ENCODE assay signal across 1 cellular context in genomic region chr11:10307411-10308207, GRCh38.
TF ChIP-seq lines count a peak whose summit lies in the region.

No MANE protein-coding gene starts in this region.

TF ChIP-seq in HepG2, 621 proteins besides CTCF, POLR2A, EP300 and RAD21 (continued from another document and continues in another):
- peak; percentile 61; the same call in 1 of the 2 replicates for TF ChIP-seq GMEB1 (CRISPR knock-in tag; IDR thresholded peaks at IDR 0.05; ENCODE audit: borderline replicate concordance)
- TF ChIP-seq GMEB2 (CRISPR knock-in tag; IDR thresholded peaks at IDR 0.05; ENCODE audit: low read depth), result no peak
- peak; percentile 100 for TF ChIP-seq ZBTB38 (CRISPR knock-in tag; IDR thresholded peaks at IDR 0.05)
- TF ChIP-seq, protein P1, sequence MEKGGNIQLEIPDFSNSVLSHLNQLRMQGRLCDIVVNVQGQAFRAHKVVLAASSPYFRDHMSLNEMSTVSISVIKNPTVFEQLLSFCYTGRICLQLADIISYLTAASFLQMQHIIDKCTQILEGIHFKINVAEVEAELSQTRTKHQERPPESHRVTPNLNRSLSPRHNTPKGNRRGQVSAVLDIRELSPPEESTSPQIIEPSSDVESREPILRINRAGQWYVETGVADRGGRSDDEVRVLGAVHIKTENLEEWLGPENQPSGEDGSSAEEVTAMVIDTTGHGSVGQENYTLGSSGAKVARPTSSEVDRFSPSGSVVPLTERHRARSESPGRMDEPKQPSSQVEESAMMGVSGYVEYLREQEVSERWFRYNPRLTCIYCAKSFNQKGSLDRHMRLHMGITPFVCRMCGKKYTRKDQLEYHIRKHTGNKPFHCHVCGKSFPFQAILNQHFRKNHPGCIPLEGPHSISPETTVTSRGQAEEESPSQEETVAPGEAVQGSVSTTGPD (CRISPR knock-in tag; IDR thresholded peaks at IDR 0.05), result no peak
- peak; percentile 56 for TF ChIP-seq YY1 (IDR thresholded peaks at IDR 0.05; ENCODE audit: insufficient read depth, insufficient replicate concordance, low read depth, low read length)
- TF ChIP-seq BHLHE40 (IDR thresholded peaks at IDR 0.05; ENCODE audit: low read length), result peak; percentile 39; the same call in 1 of the 2 replicates
- peak; percentile 61 for TF ChIP-seq MXD1 (CRISPR knock-in tag; IDR thresholded peaks at IDR 0.05)
- TF ChIP-seq, protein P2, sequence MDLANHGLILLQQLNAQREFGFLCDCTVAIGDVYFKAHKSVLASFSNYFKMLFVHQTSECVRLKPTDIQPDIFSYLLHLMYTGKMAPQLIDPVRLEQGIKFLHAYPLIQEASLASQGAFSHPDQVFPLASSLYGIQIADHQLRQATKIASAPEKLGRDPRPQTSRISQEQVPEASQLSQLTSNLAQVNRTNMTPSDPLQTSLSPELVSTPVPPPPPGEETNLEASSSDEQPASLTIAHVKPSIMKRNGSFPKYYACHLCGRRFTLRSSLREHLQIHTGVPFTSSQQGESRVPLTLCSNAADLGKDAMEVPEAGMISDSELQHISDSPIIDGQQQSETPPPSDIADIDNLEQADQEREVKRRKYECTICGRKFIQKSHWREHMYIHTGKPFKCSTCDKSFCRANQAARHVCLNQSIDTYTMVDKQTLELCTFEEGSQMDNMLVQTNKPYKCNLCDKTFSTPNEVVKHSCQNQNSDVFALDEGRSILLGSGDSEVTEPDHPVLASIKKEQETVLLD (CRISPR knock-in tag; IDR thresholded peaks at IDR 0.05; ENCODE audit: low read depth), result no peak
- peak; percentile 49; the same call in 1 of the 2 replicates for TF ChIP-seq ERF (CRISPR knock-in tag; IDR thresholded peaks at IDR 0.05)
- no peak for TF ChIP-seq SIN3B (IDR thresholded peaks at IDR 0.05; ENCODE audit: low read length)
- TF ChIP-seq ZNF317 (CRISPR knock-in tag; IDR thresholded peaks at IDR 0.05), result no peak
- TF ChIP-seq FOXO1 (CRISPR knock-in tag; IDR thresholded peaks at IDR 0.05), result peak; percentile 28; the same call in 1 of the 2 replicates
- TF ChIP-seq AGO1 (IDR thresholded peaks at IDR 0.05; ENCODE audit: low read depth, low read length, poor library complexity, severe bottlenecking), result peak; percentile 98
- no peak for TF ChIP-seq THYN1 (CRISPR knock-in tag; IDR thresholded peaks at IDR 0.05; ENCODE audit: borderline replicate concordance, low read depth)
- no peak for TF ChIP-seq MYPOP (CRISPR knock-in tag; IDR thresholded peaks at IDR 0.05)
- TF ChIP-seq NCOA2 (CRISPR knock-in tag; IDR thresholded peaks at IDR 0.05), result no peak
- no peak for TF ChIP-seq FOXM1 (CRISPR knock-in tag; IDR thresholded peaks at IDR 0.05)
- 0 out of 2 replicates have a peak, but pooled peaks have one; percentile 72 for TF ChIP-seq STAT5B (CRISPR knock-in tag; IDR thresholded peaks at IDR 0.05)
- no peak for TF ChIP-seq POLR2AphosphoS5 (IDR thresholded peaks at IDR 0.05; ENCODE audit: low read depth, low read length)
- peak; percentile 24; the same call in 1 of the 2 replicates for TF ChIP-seq IKZF5 (CRISPR knock-in tag; IDR thresholded peaks at IDR 0.05)
- TF ChIP-seq, protein P3, sequence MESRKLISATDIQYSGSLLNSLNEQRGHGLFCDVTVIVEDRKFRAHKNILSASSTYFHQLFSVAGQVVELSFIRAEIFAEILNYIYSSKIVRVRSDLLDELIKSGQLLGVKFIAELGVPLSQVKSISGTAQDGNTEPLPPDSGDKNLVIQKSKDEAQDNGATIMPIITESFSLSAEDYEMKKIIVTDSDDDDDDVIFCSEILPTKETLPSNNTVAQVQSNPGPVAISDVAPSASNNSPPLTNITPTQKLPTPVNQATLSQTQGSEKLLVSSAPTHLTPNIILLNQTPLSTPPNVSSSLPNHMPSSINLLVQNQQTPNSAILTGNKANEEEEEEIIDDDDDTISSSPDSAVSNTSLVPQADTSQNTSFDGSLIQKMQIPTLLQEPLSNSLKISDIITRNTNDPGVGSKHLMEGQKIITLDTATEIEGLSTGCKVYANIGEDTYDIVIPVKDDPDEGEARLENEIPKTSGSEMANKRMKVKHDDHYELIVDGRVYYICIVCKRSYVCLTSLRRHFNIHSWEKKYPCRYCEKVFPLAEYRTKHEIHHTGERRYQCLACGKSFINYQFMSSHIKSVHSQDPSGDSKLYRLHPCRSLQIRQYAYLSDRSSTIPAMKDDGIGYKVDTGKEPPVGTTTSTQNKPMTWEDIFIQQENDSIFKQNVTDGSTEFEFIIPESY (CRISPR knock-in tag; IDR thresholded peaks at IDR 0.05), result peak; percentile 97
- no peak for TF ChIP-seq CHD2 (IDR thresholded peaks at IDR 0.05; ENCODE audit: low read depth, low read length)
- peak; percentile 99 for TF ChIP-seq NR1H2 (CRISPR knock-in tag; IDR thresholded peaks at IDR 0.05; ENCODE audit: borderline replicate concordance, low read depth)
- TF ChIP-seq TFDP1 (CRISPR knock-in tag; IDR thresholded peaks at IDR 0.05; ENCODE audit: borderline replicate concordance), result peak; percentile 47; the same call in 1 of the 2 replicates
- peak; percentile 17; the same call in 1 of the 2 replicates for TF ChIP-seq YEATS2 (CRISPR knock-in tag; IDR thresholded peaks at IDR 0.05; ENCODE audit: borderline replicate concordance)
- peak; percentile 55; the same call in 1 of the 3 replicates for TF ChIP-seq MXI1 (IDR thresholded peaks at IDR 0.05; ENCODE audit: borderline replicate concordance, low read depth, low read length)
- TF ChIP-seq MAZ (IDR thresholded peaks at IDR 0.05; ENCODE audit: borderline replicate concordance, low read depth, low read length), result no peak
- 0 out of 2 replicates have a peak, but pooled peaks have one; percentile 38 for TF ChIP-seq MAZ (CRISPR knock-in tag; IDR thresholded peaks at IDR 0.05; ENCODE audit: low read depth)
- TF ChIP-seq ZNF441 (CRISPR knock-in tag; IDR thresholded peaks at IDR 0.05; ENCODE audit: borderline replicate concordance), result no peak
- TF ChIP-seq, protein P4, sequence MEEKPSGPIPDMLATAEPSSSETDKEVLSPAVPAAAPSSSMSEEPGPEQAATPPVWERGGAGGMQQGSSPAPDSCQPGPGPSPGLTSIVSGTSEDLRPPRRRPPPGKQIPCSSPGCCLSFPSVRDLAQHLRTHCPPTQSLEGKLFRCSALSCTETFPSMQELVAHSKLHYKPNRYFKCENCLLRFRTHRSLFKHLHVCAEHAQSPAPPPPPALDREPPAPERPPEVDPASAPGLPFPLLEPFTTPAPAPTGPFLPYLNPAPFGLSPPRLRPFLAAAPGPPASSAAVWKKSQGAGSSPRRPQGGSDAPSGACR (CRISPR knock-in tag; IDR thresholded peaks at IDR 0.05), result no peak
- no peak for TF ChIP-seq TOPORS (CRISPR knock-in tag; IDR thresholded peaks at IDR 0.05)
- TF ChIP-seq ZNF326 (CRISPR knock-in tag; IDR thresholded peaks at IDR 0.05; ENCODE audit: borderline replicate concordance), result no peak
- TF ChIP-seq, protein P5, sequence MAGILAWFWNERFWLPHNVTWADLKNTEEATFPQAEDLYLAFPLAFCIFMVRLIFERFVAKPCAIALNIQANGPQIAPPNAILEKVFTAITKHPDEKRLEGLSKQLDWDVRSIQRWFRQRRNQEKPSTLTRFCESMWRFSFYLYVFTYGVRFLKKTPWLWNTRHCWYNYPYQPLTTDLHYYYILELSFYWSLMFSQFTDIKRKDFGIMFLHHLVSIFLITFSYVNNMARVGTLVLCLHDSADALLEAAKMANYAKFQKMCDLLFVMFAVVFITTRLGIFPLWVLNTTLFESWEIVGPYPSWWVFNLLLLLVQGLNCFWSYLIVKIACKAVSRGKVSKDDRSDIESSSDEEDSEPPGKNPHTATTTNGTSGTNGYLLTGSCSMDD (CRISPR knock-in tag; IDR thresholded peaks at IDR 0.05), result no peak
- no peak for TF ChIP-seq MATR3 (CRISPR knock-in tag; IDR thresholded peaks at IDR 0.05)
- TF ChIP-seq ZNF350 (CRISPR knock-in tag; IDR thresholded peaks at IDR 0.05; ENCODE audit: borderline replicate concordance, low read depth), result peak; percentile 47; the same call in 1 of the 2 replicates
- no peak for TF ChIP-seq ZNF33B (CRISPR knock-in tag; IDR thresholded peaks at IDR 0.05)
- TF ChIP-seq, protein P6, sequence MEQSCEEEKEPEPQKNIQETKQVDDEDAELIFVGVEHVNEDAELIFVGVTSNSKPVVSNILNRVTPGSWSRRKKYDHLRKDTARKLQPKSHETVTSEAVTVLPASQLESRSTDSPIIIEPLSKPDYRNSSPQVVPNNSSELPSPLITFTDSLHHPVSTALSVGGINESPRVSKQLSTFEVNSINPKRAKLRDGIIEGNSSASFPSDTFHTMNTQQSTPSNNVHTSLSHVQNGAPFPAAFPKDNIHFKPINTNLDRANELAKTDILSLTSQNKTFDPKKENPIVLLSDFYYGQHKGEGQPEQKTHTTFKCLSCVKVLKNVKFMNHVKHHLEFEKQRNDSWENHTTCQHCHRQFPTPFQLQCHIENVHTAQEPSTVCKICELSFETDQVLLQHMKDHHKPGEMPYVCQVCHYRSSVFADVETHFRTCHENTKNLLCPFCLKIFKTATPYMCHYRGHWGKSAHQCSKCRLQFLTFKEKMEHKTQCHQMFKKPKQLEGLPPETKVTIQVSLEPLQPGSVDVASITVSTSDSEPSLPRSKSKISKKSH (CRISPR knock-in tag; IDR thresholded peaks at IDR 0.05; ENCODE audit: borderline replicate concordance), result no peak
- TF ChIP-seq ZBTB8A (CRISPR knock-in tag; IDR thresholded peaks at IDR 0.05; ENCODE audit: borderline replicate concordance, low read depth), result no peak
- no peak; the same call in 1 of the 2 replicates for TF ChIP-seq SMC3 (IDR thresholded peaks at IDR 0.05; ENCODE audit: low read length)
- no peak for TF ChIP-seq ZNF232 (CRISPR knock-in tag; IDR thresholded peaks at IDR 0.05; ENCODE audit: borderline replicate concordance)
